Comparison of ENCODE assay signal across 11 cellular contexts in the genomic region with DNA sequence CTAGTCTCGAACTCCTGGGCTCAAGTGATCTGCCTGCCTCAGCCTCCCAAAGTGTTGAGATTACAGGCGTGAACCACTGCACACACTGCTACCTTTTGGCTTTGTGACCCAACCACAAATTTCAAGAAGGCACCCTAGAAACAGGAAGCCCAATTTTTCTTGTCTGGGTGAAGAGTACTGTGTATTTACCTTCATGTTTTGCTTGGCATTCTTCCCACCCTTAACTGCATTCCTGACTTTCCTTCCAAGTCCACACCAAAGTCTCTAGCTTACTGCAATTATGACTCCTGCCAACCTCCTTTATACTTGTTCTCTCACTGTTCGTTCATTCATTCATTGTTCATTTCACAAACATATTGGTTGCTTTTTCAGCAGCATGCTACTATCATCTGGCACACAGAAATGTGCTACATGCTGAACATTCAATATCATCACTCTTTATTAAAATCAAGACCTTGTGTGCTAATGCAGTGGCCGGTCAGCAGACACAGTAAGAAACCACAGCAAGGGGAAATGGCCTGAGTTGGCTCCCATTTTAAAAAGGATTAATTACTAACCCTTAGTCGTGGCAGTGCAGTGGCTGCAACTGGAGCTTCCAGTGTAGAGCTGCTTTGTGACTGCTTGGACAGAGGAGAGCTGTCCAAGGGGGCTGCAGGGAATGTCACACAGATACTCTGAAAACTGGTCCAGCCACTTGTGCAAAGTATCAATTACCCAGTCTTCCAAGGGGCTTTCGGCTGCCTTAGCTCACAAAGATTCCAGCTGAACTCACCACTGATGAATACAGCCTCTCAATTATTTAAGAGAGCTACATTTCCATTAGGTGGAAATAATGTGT.
DNase-seq lines count a peak whose midpoint lies in the region; TF ChIP-seq lines count a peak whose summit lies in the region.
"Had no signal": no experiment of that assay in that cellular context is flagged by ENCODE, and none has a peak within 500 bp of the region (broad histone marks: within the 10 kb centered on the region; RNA-seq: fewer than 3 reads in every experiment).

No MANE protein-coding gene starts in this region.

- H3K9me3 Mint-ChIP-seq in activated T-cell treated with anti-CD3 and anti-CD28 coated beads, Interleukin-2, amount 50 U/mL, for 24 hours, result no peaks in the 10 kb centered on the region

- no peak overlapping the region for H3K27ac ChIP-seq in brain microvascular endothelial cell
- H3K27ac ChIP-seq: BLaER1 treated with 17β-estradiol and CSF1 and Interleukin-3, amounts not matched to agents 10 nM and 100 nM had no signal

- no peaks in the 10 kb centered on the region for H3K36me3 ChIP-seq in brain microvascular endothelial cell (replicated peaks)

- DNase-seq in AG10803 (ENCODE audit: low read depth) (peak; percentile 35), M059J (ENCODE audit: low read depth) (peak; percentile 87), brain microvascular endothelial cell (peak; percentile 20), left kidney (ENCODE audit: low read depth, low spot score) (peak; percentile 22), GOT3 (lab: John Stamatoyannopoulos, UW) (no peak), AML-193 (lab: John Stamatoyannopoulos, UW) (no peak), epidermal melanocyte (ENCODE audit: insufficient read length, low spot score) (no peak)
- DNase-seq in activated T-cell treated with anti-CD3 and anti-CD28 coated beads, Interleukin-2, amount 50 U/mL, for 24 hours, result no peak
- DNase-seq: activated effector memory CD4-positive, alpha-beta T cell treated with Interleukin-2 at 50 U/mL for 16 hours; NCI-H1417 treated with DMSO at 0.1 percent for 48 hours had no signal

- in situ Hi-C loops in brain microvascular endothelial cell (cut with HindIII; ENCODE audit: low pct_ligation_motif_present, low sequenced_read_pairs), result no loop called here

- TF ChIP-seq CTCF in AG10803 (conservative IDR thresholded peaks at IDR 0.05; ENCODE audit: low read length) (no peak), brain microvascular endothelial cell (IDR thresholded peaks at IDR 0.05; ENCODE audit: low read depth, low read length, missing control alignments) (no peak)

- H3K4me3 Mint-ChIP-seq in activated T-cell treated with anti-CD3 and anti-CD28 coated beads, Interleukin-2, amount 50 U/mL, for 24 hours, result no peak overlapping the region

- H3K4me1 Mint-ChIP-seq in activated T-cell treated with anti-CD3 and anti-CD28 coated beads, Interleukin-2, amount 50 U/mL, for 24 hours (ENCODE audit: low read depth), result no peaks in the 10 kb centered on the region

- H3K27me3 Mint-ChIP-seq in activated T-cell treated with anti-CD3 and anti-CD28 coated beads, Interleukin-2, amount 50 U/mL, for 24 hours, result no peaks in the 10 kb centered on the region

- H3K36me3 Mint-ChIP-seq in activated T-cell treated with anti-CD3 and anti-CD28 coated beads, Interleukin-2, amount 50 U/mL, for 24 hours (ENCODE audit: low read depth), result peaks cover 86% of the 10 kb centered on the region

- no peak overlapping the region for H3K27ac Mint-ChIP-seq in activated T-cell treated with anti-CD3 and anti-CD28 coated beads, Interleukin-2, amount 50 U/mL, for 24 hours

- no peak overlapping the region for H3K4me3 ChIP-seq in AG10803 (ENCODE audit: low read length)
- H3K4me3 ChIP-seq in brain microvascular endothelial cell (ENCODE audit: low read depth, low read length), result no peak overlapping the region
- H3K4me3 ChIP-seq: BLaER1 treated with 17β-estradiol and CSF1 and Interleukin-3, amounts not matched to agents 10 nM and 100 nM had no signal

- no peaks in the 10 kb centered on the region for H3K27me3 ChIP-seq in brain microvascular endothelial cell (replicated peaks)
- H3K27me3 ChIP-seq: BLaER1 treated with 17β-estradiol and CSF1 and Interleukin-3, amounts not matched to agents 10 nM and 100 nM had no signal

Comparison
In these comparisons a context has a peak if more than half of its experiments do, and no peak if none do; other contexts are left out.
1. DNase-seq: peak in AG10803 (single experiment), M059J (single experiment), brain microvascular endothelial cell (single experiment) and left kidney (single experiment); none in activated T-cell treated with anti-CD3 and anti-CD28 coated beads, Interleukin-2, amount 50 U/mL, for 24 hours (single experiment), GOT3 (single experiment), AML-193 (0 of 2) and epidermal melanocyte (single experiment).